In the genomic region with DNA sequence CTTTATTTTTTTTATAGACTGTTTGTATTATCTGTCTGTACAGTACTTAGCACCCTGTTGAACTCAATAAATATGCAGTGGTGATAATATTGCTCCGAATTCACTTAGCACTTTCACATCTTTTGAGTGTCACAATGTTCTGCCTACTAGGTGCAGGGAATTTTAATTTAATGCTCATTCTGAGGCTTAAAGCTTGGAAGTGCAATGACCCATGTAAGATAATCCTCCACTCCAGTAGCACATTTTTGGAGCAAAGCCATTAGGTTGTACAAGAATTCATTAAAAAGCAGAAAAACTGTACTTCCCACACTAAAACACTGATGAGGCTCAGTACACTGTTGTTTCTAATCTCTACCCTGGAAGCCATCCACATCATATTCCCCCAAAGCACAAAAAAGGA, we compare ENCODE assay signal across 18 cellular contexts.
DNase-seq lines count a peak whose midpoint lies in the region; ATAC-seq and TF ChIP-seq lines count a peak whose summit lies in the region.
"Had no signal": no experiment of that assay in that cellular context is flagged by ENCODE, and none has a peak within 500 bp of the region (broad histone marks: within the 10 kb centered on the region; RNA-seq: fewer than 3 reads in every experiment).

No MANE protein-coding gene starts in this region.

- H3K9ac ChIP-seq in neural progenitor cell: no peak overlapping the region
- H3K9ac ChIP-seq: BLaER1 treated with 17β-estradiol and CSF1 and Interleukin-3, amounts not matched to agents 10 nM and 100 nM had no signal

- H3K4me3 Mint-ChIP-seq in brain (peak overlapping the region in 1 of 5 experiments; percentile 62), neural progenitor cell (peak overlapping the region; percentile 7)
- H3K4me3 Mint-ChIP-seq: B cell; CD4-positive, alpha-beta T cell; CD8-positive, alpha-beta T cell had no signal

- H3K27me3 ChIP-seq in neural progenitor cell: no peaks in the 10 kb centered on the region
- H3K27me3 ChIP-seq: BLaER1 treated with 17β-estradiol and CSF1 and Interleukin-3, amounts not matched to agents 10 nM and 100 nM had no signal

- H3K4me1 ChIP-seq in HEK293 (ENCODE audit: control insufficient read depth, insufficient read depth, low read length) (no peaks in the 10 kb centered on the region), neural progenitor cell (peaks cover 24% of the 10 kb centered on the region)
- H3K4me1 ChIP-seq: BLaER1 treated with 17β-estradiol and CSF1 and Interleukin-3, amounts not matched to agents 10 nM and 100 nM; Caco-2 had no signal

- H3K9me3 ChIP-seq in HEK293 (ENCODE audit: control insufficient read depth, insufficient read depth, low read depth, low read length): no peaks in the 10 kb centered on the region
- no peaks in the 10 kb centered on the region for H3K9me3 ChIP-seq in neural progenitor cell (ENCODE audit: low read depth)
- H3K9me3 ChIP-seq: BLaER1 treated with 17β-estradiol and CSF1 and Interleukin-3, amounts not matched to agents 10 nM and 100 nM; Caco-2 had no signal

- H3K27ac Mint-ChIP-seq in brain (peak overlapping the region in 3 of 5 experiments; percentile 15 to 61 (median 37)), neural progenitor cell (peak overlapping the region; percentile 62)
- H3K27ac Mint-ChIP-seq: B cell; CD4-positive, alpha-beta T cell; CD8-positive, alpha-beta T cell had no signal

- no peaks in the 10 kb centered on the region for H3K79me2 ChIP-seq in neural progenitor cell (ENCODE audit: low read depth)

- H3K4me3 ChIP-seq in HEK293 (ENCODE audit: low read depth, low read length): no peak overlapping the region
- no peak overlapping the region for H3K4me3 ChIP-seq in neural progenitor cell
- H3K4me3 ChIP-seq: BLaER1 treated with 17β-estradiol and CSF1 and Interleukin-3, amounts not matched to agents 10 nM and 100 nM had no signal

- H3K36me3 ChIP-seq in HEK293 (ENCODE audit: control insufficient read depth in 2 of 2, insufficient read depth in 1 of 2, low read length in 2 of 2): no peaks in the 10 kb centered on the region
- no peaks in the 10 kb centered on the region for H3K36me3 ChIP-seq in neural progenitor cell
- H3K36me3 ChIP-seq: BLaER1 treated with 17β-estradiol and CSF1 and Interleukin-3, amounts not matched to agents 10 nM and 100 nM had no signal

- H3K4me1 Mint-ChIP-seq in brain: peaks cover 52% of the 10 kb centered on the region
- peaks cover 14% of the 10 kb centered on the region for H3K4me1 Mint-ChIP-seq in neural progenitor cell
- H3K4me1 Mint-ChIP-seq: B cell had no signal

- TF ChIP-seq CTCF in HEK293 (tag by site-specific recombination; IDR thresholded peaks at IDR 0.05) (no peak), brain (conservative IDR thresholded peaks at IDR 0.05) (no peak), neural progenitor cell (IDR thresholded peaks at IDR 0.05) (no peak)

- no peaks in the 10 kb centered on the region for H3K36me3 Mint-ChIP-seq in brain
- no peaks in the 10 kb centered on the region for H3K36me3 Mint-ChIP-seq in neural progenitor cell
- H3K36me3 Mint-ChIP-seq: CD8-positive, alpha-beta T cell had no signal

- H3K9me3 Mint-ChIP-seq in brain: no peaks in the 10 kb centered on the region
- H3K9me3 Mint-ChIP-seq in neural progenitor cell: no peaks in the 10 kb centered on the region
- H3K9me3 Mint-ChIP-seq: CD4-positive, alpha-beta T cell had no signal

- DNase-seq in neural progenitor cell (ENCODE audit: low spot score) (peak; percentile 37), SW480 (ENCODE audit: low spot score) (no peak)
- no peak for DNase-seq in effector CD4-positive, alpha-beta T cell
- DNase-seq: 8988T; AML-193; Caco-2; Calu3; CD4-positive, alpha-beta T cell; CD8-positive, alpha-beta T cell; DMS79 treated with DMSO at 0.1 percent for 48 hours; GF-D8 had no signal

- H2AFZ ChIP-seq in neural progenitor cell (replicated peaks): no peak overlapping the region

- H3K27me3 Mint-ChIP-seq in brain (peaks cover 3% of the 10 kb centered on the region), neural progenitor cell (ENCODE audit: insufficient read depth, low read depth) (no peaks in the 10 kb centered on the region)
- H3K27me3 Mint-ChIP-seq: B cell; CD4-positive, alpha-beta T cell had no signal

- CTCF ChIA-PET in HEK293 (lab: Yijun Ruan, JAX): no interaction called here

- H3K27ac ChIP-seq in HEK293 (ENCODE audit: extremely low read depth, low read depth, low read length) (no peak overlapping the region), neural progenitor cell (no peak overlapping the region)
- H3K27ac ChIP-seq: BLaER1 treated with 17β-estradiol and CSF1 and Interleukin-3, amounts not matched to agents 10 nM and 100 nM; C4-2B had no signal

- H4K20me1 ChIP-seq in neural progenitor cell (ENCODE audit: low read depth): no peaks in the 10 kb centered on the region
- H4K20me1 ChIP-seq: BLaER1 treated with 17β-estradiol and CSF1 and Interleukin-3, amounts not matched to agents 10 nM and 100 nM had no signal

- peak overlapping the region; percentile 43 for H3K4me2 ChIP-seq in neural progenitor cell
- H3K4me2 ChIP-seq: BLaER1 treated with 17β-estradiol and CSF1 and Interleukin-3, amounts not matched to agents 10 nM and 100 nM had no signal

- no peaks in the 10 kb centered on the region for H3F3A ChIP-seq in neural progenitor cell (ENCODE audit: low read depth)

- ATAC-seq in GM21515 (IDR thresholded peaks at IDR 0.05; ENCODE audit: unreplicated experiment) (no peak), HG02678 (IDR thresholded peaks at IDR 0.05; ENCODE audit: unreplicated experiment) (no peak)
- ATAC-seq: CD8-positive, alpha-beta T cell had no signal

- POLR2A ChIA-PET in HEK293 (lab: Yijun Ruan, JAX): no interaction called here

TF ChIP-seq in HEK293, 187 proteins besides CTCF, POLR2A, EP300 and RAD21 (continues in another document):
- TF ChIP-seq MZF1 (tag by site-specific recombination; IDR thresholded peaks at IDR 0.05; ENCODE audit: borderline replicate concordance): no peak
- no peak for TF ChIP-seq ZBTB7A (tag by site-specific recombination; IDR thresholded peaks at IDR 0.05; ENCODE audit: low read depth)
- no peak for TF ChIP-seq ZNF585B (tag by site-specific recombination; IDR thresholded peaks at IDR 0.05)
- TF ChIP-seq PRDM10 (tag by site-specific recombination; IDR thresholded peaks at IDR 0.05): no peak
- TF ChIP-seq FEZF1 (tag by site-specific recombination; IDR thresholded peaks at IDR 0.05): peak; percentile 44; the same call in 1 of the 2 replicates
- no peak for TF ChIP-seq ZNF10 (tag by site-specific recombination; IDR thresholded peaks at IDR 0.05)
- no peak for TF ChIP-seq BCL11B (tag by site-specific recombination; IDR thresholded peaks at IDR 0.05; ENCODE audit: low read depth)
- TF ChIP-seq ZNF704 (tag by site-specific recombination; IDR thresholded peaks at IDR 0.05): no peak
- no peak for TF ChIP-seq ZNF558 (tag by site-specific recombination; IDR thresholded peaks at IDR 0.05)
- TF ChIP-seq ZNF610 (tag by site-specific recombination; IDR thresholded peaks at IDR 0.05; ENCODE audit: borderline replicate concordance): no peak
- no peak for TF ChIP-seq MEIS1 (CRISPR knock-in tag; IDR thresholded peaks at IDR 0.05; ENCODE audit: borderline replicate concordance)
